In genomic region chr11:69443138-69443967, GRCh38 we compare ENCODE assay signal across 1 cellular context.
TF ChIP-seq lines count a peak whose summit lies in the region.

No MANE protein-coding gene starts in this region.

TF ChIP-seq in HepG2, 621 proteins besides CTCF, POLR2A, EP300 and RAD21 (continued from another document and continues in another):
- TF ChIP-seq, protein P1, sequence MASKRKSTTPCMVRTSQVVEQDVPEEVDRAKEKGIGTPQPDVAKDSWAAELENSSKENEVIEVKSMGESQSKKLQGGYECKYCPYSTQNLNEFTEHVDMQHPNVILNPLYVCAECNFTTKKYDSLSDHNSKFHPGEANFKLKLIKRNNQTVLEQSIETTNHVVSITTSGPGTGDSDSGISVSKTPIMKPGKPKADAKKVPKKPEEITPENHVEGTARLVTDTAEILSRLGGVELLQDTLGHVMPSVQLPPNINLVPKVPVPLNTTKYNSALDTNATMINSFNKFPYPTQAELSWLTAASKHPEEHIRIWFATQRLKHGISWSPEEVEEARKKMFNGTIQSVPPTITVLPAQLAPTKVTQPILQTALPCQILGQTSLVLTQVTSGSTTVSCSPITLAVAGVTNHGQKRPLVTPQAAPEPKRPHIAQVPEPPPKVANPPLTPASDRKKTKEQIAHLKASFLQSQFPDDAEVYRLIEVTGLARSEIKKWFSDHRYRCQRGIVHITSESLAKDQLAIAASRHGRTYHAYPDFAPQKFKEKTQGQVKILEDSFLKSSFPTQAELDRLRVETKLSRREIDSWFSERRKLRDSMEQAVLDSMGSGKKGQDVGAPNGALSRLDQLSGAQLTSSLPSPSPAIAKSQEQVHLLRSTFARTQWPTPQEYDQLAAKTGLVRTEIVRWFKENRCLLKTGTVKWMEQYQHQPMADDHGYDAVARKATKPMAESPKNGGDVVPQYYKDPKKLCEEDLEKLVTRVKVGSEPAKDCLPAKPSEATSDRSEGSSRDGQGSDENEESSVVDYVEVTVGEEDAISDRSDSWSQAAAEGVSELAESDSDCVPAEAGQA (IDR thresholded peaks at IDR 0.05; ENCODE audit: low read depth) = no peak
- TF ChIP-seq, protein P1 (CRISPR knock-in tag; IDR thresholded peaks at IDR 0.05; ENCODE audit: borderline replicate concordance) = no peak
- TF ChIP-seq PPARG (CRISPR knock-in tag; conservative IDR thresholded peaks at IDR 0.05) (no peak), ZNF557 (CRISPR knock-in tag; IDR thresholded peaks at IDR 0.05) (no peak), SP4 (CRISPR knock-in tag; IDR thresholded peaks at IDR 0.05) (no peak), FOXM1 (CRISPR knock-in tag; IDR thresholded peaks at IDR 0.05) (no peak), RBFOX2 (IDR thresholded peaks at IDR 0.05; ENCODE audit: low read depth, low read length) (no peak), ZNF883 (CRISPR knock-in tag; IDR thresholded peaks at IDR 0.05; ENCODE audit: not compliant biosample characterization) (no peak), ZKSCAN1 (IDR thresholded peaks at IDR 0.05; ENCODE audit: low read length) (no peak), U2AF2 (IDR thresholded peaks at IDR 0.05; ENCODE audit: low read depth, low read length) (no peak), ZNF468 (CRISPR knock-in tag; IDR thresholded peaks at IDR 0.05) (no peak), ZNF264 (CRISPR knock-in tag; IDR thresholded peaks at IDR 0.05) (no peak), CAMTA2 (CRISPR knock-in tag; IDR thresholded peaks at IDR 0.05; ENCODE audit: borderline replicate concordance) (no peak), PHF21A (CRISPR knock-in tag; IDR thresholded peaks at IDR 0.05) (no peak; the same call in 1 of the 2 replicates), NBN (conservative IDR thresholded peaks at IDR 0.05) (no peak), RFX3 (CRISPR knock-in tag; IDR thresholded peaks at IDR 0.05) (no peak), ZNF879 (CRISPR knock-in tag; IDR thresholded peaks at IDR 0.05) (no peak), SIN3B (IDR thresholded peaks at IDR 0.05; ENCODE audit: low read length) (no peak), PLSCR1 (CRISPR knock-in tag; IDR thresholded peaks at IDR 0.05; ENCODE audit: borderline replicate concordance) (no peak; the same call in 1 of the 2 replicates), ZNF577 (CRISPR knock-in tag; IDR thresholded peaks at IDR 0.05; ENCODE audit: borderline replicate concordance, low read depth) (no peak), SMAD9 (CRISPR knock-in tag; IDR thresholded peaks at IDR 0.05) (no peak), ZNF660 (CRISPR knock-in tag; IDR thresholded peaks at IDR 0.05; ENCODE audit: borderline replicate concordance, low read depth) (no peak), NFRKB (IDR thresholded peaks at IDR 0.05) (no peak), TBX2 (CRISPR knock-in tag; IDR thresholded peaks at IDR 0.05; ENCODE audit: borderline replicate concordance) (peak; percentile 41; the same call in 1 of the 2 replicates), ZNF224 (CRISPR knock-in tag; IDR thresholded peaks at IDR 0.05) (no peak), TGIF2 (CRISPR knock-in tag; IDR thresholded peaks at IDR 0.05) (no peak), ZNF629 (CRISPR knock-in tag; conservative IDR thresholded peaks at IDR 0.05) (no peak), KAT8 (CRISPR knock-in tag; IDR thresholded peaks at IDR 0.05) (peak; percentile 16; the same call in 1 of the 2 replicates), SP140L (CRISPR knock-in tag; IDR thresholded peaks at IDR 0.05; ENCODE audit: borderline replicate concordance) (no peak), HDAC1 (CRISPR knock-in tag; IDR thresholded peaks at IDR 0.05) (no peak; the same call in 1 of the 2 replicates), ZNF296 (CRISPR knock-in tag; conservative IDR thresholded peaks at IDR 0.05) (no peak)
- TF ChIP-seq, protein P2, sequence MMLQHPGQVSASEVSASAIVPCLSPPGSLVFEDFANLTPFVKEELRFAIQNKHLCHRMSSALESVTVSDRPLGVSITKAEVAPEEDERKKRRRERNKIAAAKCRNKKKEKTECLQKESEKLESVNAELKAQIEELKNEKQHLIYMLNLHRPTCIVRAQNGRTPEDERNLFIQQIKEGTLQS (CRISPR knock-in tag; IDR thresholded peaks at IDR 0.05) = no peak
- TF ChIP-seq, protein P3, sequence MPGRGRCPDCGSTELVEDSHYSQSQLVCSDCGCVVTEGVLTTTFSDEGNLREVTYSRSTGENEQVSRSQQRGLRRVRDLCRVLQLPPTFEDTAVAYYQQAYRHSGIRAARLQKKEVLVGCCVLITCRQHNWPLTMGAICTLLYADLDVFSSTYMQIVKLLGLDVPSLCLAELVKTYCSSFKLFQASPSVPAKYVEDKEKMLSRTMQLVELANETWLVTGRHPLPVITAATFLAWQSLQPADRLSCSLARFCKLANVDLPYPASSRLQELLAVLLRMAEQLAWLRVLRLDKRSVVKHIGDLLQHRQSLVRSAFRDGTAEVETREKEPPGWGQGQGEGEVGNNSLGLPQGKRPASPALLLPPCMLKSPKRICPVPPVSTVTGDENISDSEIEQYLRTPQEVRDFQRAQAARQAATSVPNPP (CRISPR knock-in tag; IDR thresholded peaks at IDR 0.05) = no peak
- TF ChIP-seq, protein P4, sequence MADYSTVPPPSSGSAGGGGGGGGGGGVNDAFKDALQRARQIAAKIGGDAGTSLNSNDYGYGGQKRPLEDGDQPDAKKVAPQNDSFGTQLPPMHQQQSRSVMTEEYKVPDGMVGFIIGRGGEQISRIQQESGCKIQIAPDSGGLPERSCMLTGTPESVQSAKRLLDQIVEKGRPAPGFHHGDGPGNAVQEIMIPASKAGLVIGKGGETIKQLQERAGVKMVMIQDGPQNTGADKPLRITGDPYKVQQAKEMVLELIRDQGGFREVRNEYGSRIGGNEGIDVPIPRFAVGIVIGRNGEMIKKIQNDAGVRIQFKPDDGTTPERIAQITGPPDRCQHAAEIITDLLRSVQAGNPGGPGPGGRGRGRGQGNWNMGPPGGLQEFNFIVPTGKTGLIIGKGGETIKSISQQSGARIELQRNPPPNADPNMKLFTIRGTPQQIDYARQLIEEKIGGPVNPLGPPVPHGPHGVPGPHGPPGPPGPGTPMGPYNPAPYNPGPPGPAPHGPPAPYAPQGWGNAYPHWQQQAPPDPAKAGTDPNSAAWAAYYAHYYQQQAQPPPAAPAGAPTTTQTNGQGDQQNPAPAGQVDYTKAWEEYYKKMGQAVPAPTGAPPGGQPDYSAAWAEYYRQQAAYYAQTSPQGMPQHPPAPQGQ (CRISPR knock-in tag; IDR thresholded peaks at IDR 0.05; ENCODE audit: borderline replicate concordance) = no peak
- TF ChIP-seq, protein P5, sequence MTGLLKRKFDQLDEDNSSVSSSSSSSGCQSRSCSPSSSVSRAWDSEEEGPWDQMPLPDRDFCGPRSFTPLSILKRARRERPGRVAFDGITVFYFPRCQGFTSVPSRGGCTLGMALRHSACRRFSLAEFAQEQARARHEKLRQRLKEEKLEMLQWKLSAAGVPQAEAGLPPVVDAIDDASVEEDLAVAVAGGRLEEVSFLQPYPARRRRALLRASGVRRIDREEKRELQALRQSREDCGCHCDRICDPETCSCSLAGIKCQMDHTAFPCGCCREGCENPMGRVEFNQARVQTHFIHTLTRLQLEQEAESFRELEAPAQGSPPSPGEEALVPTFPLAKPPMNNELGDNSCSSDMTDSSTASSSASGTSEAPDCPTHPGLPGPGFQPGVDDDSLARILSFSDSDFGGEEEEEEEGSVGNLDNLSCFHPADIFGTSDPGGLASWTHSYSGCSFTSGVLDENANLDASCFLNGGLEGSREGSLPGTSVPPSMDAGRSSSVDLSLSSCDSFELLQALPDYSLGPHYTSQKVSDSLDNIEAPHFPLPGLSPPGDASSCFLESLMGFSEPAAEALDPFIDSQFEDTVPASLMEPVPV (CRISPR knock-in tag; IDR thresholded peaks at IDR 0.05) = 0 out of 2 replicates have a peak, but pooled peaks have one; percentile 28
- TF ChIP-seq, protein P6, sequence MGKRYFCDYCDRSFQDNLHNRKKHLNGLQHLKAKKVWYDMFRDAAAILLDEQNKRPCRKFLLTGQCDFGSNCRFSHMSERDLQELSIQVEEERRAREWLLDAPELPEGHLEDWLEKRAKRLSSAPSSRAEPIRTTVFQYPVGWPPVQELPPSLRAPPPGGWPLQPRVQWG (CRISPR knock-in tag; IDR thresholded peaks at IDR 0.05; ENCODE audit: borderline replicate concordance, low read depth) = no peak
- TF ChIP-seq, protein P7, sequence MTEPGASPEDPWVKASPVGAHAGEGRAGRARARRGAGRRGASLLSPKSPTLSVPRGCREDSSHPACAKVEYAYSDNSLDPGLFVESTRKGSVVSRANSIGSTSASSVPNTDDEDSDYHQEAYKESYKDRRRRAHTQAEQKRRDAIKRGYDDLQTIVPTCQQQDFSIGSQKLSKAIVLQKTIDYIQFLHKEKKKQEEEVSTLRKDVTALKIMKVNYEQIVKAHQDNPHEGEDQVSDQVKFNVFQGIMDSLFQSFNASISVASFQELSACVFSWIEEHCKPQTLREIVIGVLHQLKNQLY (CRISPR knock-in tag; IDR thresholded peaks at IDR 0.05) = 0 out of 2 replicates have a peak, but pooled peaks have one; percentile 50
- TF ChIP-seq, protein P8, sequence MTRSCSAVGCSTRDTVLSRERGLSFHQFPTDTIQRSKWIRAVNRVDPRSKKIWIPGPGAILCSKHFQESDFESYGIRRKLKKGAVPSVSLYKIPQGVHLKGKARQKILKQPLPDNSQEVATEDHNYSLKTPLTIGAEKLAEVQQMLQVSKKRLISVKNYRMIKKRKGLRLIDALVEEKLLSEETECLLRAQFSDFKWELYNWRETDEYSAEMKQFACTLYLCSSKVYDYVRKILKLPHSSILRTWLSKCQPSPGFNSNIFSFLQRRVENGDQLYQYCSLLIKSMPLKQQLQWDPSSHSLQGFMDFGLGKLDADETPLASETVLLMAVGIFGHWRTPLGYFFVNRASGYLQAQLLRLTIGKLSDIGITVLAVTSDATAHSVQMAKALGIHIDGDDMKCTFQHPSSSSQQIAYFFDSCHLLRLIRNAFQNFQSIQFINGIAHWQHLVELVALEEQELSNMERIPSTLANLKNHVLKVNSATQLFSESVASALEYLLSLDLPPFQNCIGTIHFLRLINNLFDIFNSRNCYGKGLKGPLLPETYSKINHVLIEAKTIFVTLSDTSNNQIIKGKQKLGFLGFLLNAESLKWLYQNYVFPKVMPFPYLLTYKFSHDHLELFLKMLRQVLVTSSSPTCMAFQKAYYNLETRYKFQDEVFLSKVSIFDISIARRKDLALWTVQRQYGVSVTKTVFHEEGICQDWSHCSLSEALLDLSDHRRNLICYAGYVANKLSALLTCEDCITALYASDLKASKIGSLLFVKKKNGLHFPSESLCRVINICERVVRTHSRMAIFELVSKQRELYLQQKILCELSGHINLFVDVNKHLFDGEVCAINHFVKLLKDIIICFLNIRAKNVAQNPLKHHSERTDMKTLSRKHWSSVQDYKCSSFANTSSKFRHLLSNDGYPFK (CRISPR knock-in tag; IDR thresholded peaks at IDR 0.05; ENCODE audit: borderline replicate concordance) = no peak
- TF ChIP-seq, protein P9, sequence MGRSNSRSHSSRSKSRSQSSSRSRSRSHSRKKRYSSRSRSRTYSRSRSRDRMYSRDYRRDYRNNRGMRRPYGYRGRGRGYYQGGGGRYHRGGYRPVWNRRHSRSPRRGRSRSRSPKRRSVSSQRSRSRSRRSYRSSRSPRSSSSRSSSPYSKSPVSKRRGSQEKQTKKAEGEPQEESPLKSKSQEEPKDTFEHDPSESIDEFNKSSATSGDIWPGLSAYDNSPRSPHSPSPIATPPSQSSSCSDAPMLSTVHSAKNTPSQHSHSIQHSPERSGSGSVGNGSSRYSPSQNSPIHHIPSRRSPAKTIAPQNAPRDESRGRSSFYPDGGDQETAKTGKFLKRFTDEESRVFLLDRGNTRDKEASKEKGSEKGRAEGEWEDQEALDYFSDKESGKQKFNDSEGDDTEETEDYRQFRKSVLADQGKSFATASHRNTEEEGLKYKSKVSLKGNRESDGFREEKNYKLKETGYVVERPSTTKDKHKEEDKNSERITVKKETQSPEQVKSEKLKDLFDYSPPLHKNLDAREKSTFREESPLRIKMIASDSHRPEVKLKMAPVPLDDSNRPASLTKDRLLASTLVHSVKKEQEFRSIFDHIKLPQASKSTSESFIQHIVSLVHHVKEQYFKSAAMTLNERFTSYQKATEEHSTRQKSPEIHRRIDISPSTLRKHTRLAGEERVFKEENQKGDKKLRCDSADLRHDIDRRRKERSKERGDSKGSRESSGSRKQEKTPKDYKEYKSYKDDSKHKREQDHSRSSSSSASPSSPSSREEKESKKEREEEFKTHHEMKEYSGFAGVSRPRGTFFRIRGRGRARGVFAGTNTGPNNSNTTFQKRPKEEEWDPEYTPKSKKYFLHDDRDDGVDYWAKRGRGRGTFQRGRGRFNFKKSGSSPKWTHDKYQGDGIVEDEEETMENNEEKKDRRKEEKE (IDR thresholded peaks at IDR 0.05) = no peak
- TF ChIP-seq, protein P10, sequence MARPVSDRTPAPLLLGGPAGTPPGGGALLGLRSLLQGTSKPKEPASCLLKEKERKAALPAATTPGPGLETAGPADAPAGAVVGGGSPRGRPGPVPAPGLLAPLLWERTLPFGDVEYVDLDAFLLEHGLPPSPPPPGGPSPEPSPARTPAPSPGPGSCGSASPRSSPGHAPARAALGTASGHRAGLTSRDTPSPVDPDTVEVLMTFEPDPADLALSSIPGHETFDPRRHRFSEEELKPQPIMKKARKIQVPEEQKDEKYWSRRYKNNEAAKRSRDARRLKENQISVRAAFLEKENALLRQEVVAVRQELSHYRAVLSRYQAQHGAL (CRISPR knock-in tag; IDR thresholded peaks at IDR 0.05; ENCODE audit: not compliant biosample characterization) = no peak
